Comparison of ENCODE assay signal across 8 cellular contexts in the genomic region with DNA sequence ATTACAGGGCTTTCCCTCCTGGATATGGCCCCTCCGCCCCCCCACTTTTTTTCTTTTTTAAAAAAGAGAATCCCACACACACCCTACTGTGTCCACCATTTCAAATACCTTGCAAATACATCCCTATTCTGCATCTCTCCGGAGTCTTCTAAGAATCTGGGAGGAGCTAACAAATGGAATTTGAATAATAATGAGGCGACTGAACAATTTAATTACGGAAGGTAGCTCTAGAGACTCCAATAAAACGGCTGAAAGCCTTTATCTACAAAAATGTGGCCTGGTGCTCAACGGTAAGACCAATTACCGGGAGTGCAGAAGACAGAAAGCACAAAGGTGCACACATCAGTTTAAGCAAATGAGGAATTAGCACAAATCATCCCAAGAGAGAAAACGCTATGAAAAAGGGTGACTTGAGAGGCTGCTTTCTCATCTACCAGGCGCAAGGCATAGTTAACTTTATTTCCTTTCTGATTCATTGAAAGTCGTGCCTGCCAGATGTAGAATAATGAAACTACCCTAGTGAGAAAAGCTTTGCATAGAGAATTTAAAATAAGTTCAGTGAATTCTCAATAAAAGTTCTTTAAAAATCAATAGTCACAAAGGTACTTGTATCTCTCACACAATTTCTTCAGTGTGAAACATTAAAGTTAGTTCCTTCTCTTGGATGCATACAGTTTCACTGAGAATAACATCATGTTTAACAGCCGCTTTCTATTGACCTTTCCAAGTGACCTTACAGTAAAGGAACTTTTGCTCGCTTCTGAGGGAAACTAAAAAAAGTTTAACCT.
A peak's percentile ranks its signal among the peaks of the same experiment; 100 is the strongest.
DNase-seq lines count a peak whose midpoint lies in the region; ATAC-seq and TF ChIP-seq lines count a peak whose summit lies in the region.

No MANE protein-coding gene starts in this region.

- H3K27ac ChIP-seq in SU-DHL-6 (ENCODE audit: low read depth, low read length): peak overlapping the region; percentile 70
- no peak overlapping the region for H3K27ac ChIP-seq in subcutaneous abdominal adipose tissue (ENCODE audit: low read depth, low read length)

- TF ChIP-seq CTCF in SU-DHL-6 (IDR thresholded peaks at IDR 0.05; ENCODE audit: insufficient read depth, low read length, poor library complexity, severe bottlenecking): no peak

- H3K4me3 Mint-ChIP-seq in T-helper 1 cell treated with Interleukin-12 subunit alpha and Interleukin-12 subunit beta and Interleukin-4 antibody, amounts not matched to agents 30 μg/mL and 1 μg/mL, for 36 hours: peak overlapping the region; percentile 78

- no peaks in the 10 kb centered on the region for H3K27me3 ChIP-seq in SU-DHL-6 (ENCODE audit: low read length)
- H3K27me3 ChIP-seq in iPS-15b (ENCODE audit: control insufficient read depth, insufficient read depth, low read length): peaks cover 39% of the 10 kb centered on the region
- H3K27me3 ChIP-seq in subcutaneous abdominal adipose tissue (ENCODE audit: control insufficient read depth in 5 of 5, insufficient read depth in 4 of 5, low read length in 5 of 5): no peaks in the 10 kb centered on the region

- H3K4me3 ChIP-seq in SU-DHL-6 (ENCODE audit: insufficient read depth, low read length, poor library complexity, severe bottlenecking) (peak overlapping the region; percentile 94), iPS-15b (ENCODE audit: low read depth, low read length) (peak overlapping the region; percentile 77), subcutaneous abdominal adipose tissue (ENCODE audit: low read depth in 1 of 5, low read length in 5 of 5) (peak overlapping the region; percentile 48 to 93 (median 79))

- H3F3A ChIP-seq in SU-DHL-6 (ENCODE audit: insufficient read depth): peaks cover 21% of the 10 kb centered on the region

- H3K9ac ChIP-seq in SU-DHL-6 (ENCODE audit: low read length) (peak overlapping the region; percentile 94), iPS-15b (ENCODE audit: low read depth, low read length) (no peak overlapping the region), subcutaneous abdominal adipose tissue (ENCODE audit: low read length in 5 of 5) (peak overlapping the region in 4 of 5 donors; percentile 60 to 77 (median 72))

- H3K36me3 ChIP-seq in SU-DHL-6 (ENCODE audit: low read length): no peaks in the 10 kb centered on the region
- no peaks in the 10 kb centered on the region for H3K36me3 ChIP-seq in iPS-15b (ENCODE audit: control insufficient read depth, insufficient read depth, low read length)
- H3K36me3 ChIP-seq in subcutaneous abdominal adipose tissue (ENCODE audit: control insufficient read depth in 5 of 5, insufficient read depth in 5 of 5, low read length in 5 of 5): no peaks in the 10 kb centered on the region

- H3K9me3 ChIP-seq in SU-DHL-6 (ENCODE audit: insufficient read depth, low read length): no peaks in the 10 kb centered on the region
- no peaks in the 10 kb centered on the region for H3K9me3 ChIP-seq in iPS-15b (ENCODE audit: control insufficient read depth, insufficient read depth, low read length)
- H3K9me3 ChIP-seq in subcutaneous abdominal adipose tissue (ENCODE audit: control insufficient read depth in 5 of 5, low read length in 5 of 5): no peaks in the 10 kb centered on the region

- H3K4me1 ChIP-seq in iPS-15b (ENCODE audit: control insufficient read depth, insufficient read depth, low read length) (peaks cover 28% of the 10 kb centered on the region), subcutaneous abdominal adipose tissue (ENCODE audit: control insufficient read depth in 5 of 5, insufficient read depth in 5 of 5, low read length in 5 of 5) (peaks cover 2 to 26% (median 26%) of the 10 kb centered on the region in 5 donors)

- H3K79me2 ChIP-seq in SU-DHL-6 (ENCODE audit: insufficient read depth, low read length): peaks cover 63% of the 10 kb centered on the region

- no peak for ATAC-seq in GM21576 (IDR thresholded peaks at IDR 0.05; ENCODE audit: unreplicated experiment)
- ATAC-seq in HG03039 (IDR thresholded peaks at IDR 0.05; ENCODE audit: unreplicated experiment): no peak
- no peak for ATAC-seq in GM19035 (IDR thresholded peaks at IDR 0.05; ENCODE audit: unreplicated experiment)

- no peaks in the 10 kb centered on the region; the same call in 1 of the 2 replicates for H4K20me1 ChIP-seq in SU-DHL-6 (ENCODE audit: low read depth, low read length)

- no peaks in the 10 kb centered on the region for H3K9me3 Mint-ChIP-seq in T-helper 1 cell treated with Interleukin-12 subunit alpha and Interleukin-12 subunit beta and Interleukin-4 antibody, amounts not matched to agents 30 μg/mL and 1 μg/mL, for 36 hours

- no peak for DNase-seq in T-helper 1 cell

- peak overlapping the region; percentile 75 for H3K4me2 ChIP-seq in SU-DHL-6 (ENCODE audit: low read depth, low read length, poor library complexity, severe bottlenecking)

- H3K9me2 ChIP-seq in SU-DHL-6 (replicated peaks; ENCODE audit: insufficient read depth, low read length): no peaks in the 10 kb centered on the region

- peaks cover 21% of the 10 kb centered on the region for H3K4me1 Mint-ChIP-seq in T-helper 1 cell treated with Interleukin-12 subunit alpha and Interleukin-12 subunit beta and Interleukin-4 antibody, amounts not matched to agents 30 μg/mL and 1 μg/mL, for 36 hours (ENCODE audit: low read depth)

- peaks cover 59% of the 10 kb centered on the region for H3K27me3 Mint-ChIP-seq in T-helper 1 cell treated with Interleukin-12 subunit alpha and Interleukin-12 subunit beta and Interleukin-4 antibody, amounts not matched to agents 30 μg/mL and 1 μg/mL, for 36 hours (ENCODE audit: low read depth)

- H2AFZ ChIP-seq in SU-DHL-6 (ENCODE audit: low read depth, low read length, severe bottlenecking): no peak overlapping the region

- no peaks in the 10 kb centered on the region for H3K36me3 Mint-ChIP-seq in T-helper 1 cell treated with Interleukin-12 subunit alpha and Interleukin-12 subunit beta and Interleukin-4 antibody, amounts not matched to agents 30 μg/mL and 1 μg/mL, for 36 hours (ENCODE audit: low read depth)

- peak overlapping the region; percentile 57 for H3K27ac Mint-ChIP-seq in T-helper 1 cell treated with Interleukin-12 subunit alpha and Interleukin-12 subunit beta and Interleukin-4 antibody, amounts not matched to agents 30 μg/mL and 1 μg/mL, for 36 hours
